ENCODE assay signal across 13 cellular contexts in the genomic region with DNA sequence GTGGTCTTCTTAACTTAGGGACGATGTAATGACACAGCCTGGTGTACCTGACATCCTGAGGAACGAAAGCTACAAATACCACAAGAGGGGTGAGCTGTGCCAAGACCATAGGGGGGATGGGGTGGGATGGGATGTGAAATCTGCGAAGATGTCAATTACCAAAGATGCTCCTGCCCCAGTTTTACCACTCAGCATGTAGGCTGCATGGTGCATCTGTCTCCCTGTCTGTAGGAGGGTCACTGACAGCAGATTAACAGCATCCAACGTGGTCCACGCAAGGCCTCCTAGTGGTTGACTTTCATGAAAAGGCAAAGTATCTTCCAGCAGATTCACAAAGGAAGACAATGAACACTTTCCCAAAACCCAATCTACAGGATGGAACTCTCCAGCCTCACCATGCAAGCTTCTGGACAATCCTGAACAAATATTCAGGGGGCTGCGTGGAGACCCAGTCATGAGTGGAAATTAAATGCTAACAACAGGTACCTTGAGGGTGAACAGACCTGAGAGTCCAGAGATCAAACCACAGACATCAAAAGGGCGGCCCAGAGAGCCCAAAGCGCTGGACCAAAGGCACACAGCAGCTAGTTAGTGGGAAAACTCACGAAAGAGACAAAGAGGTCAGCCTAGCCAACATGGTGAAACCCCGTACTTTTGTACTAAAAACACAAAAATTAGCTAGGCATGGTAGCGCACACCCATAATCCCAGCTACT. TPM values are rescaled to one million over a fixed set of nuclear protein-coding genes. Genes with fewer than 3 reads are reported as not detected.
A peak's percentile ranks its signal among the peaks of the same experiment; 100 is the strongest.
DNase-seq lines count a peak whose midpoint lies in the region; TF ChIP-seq lines count a peak whose summit lies in the region.
"Had no signal": no experiment of that assay in that cellular context is flagged by ENCODE, and none has a peak within 500 bp of the region (broad histone marks: within the 10 kb centered on the region; RNA-seq: fewer than 3 reads in every experiment).

No MANE protein-coding gene starts in this region.

- H3K36me3 Mint-ChIP-seq in endodermal cell (ENCODE audit: low read depth) (peaks cover 48% of the 10 kb centered on the region), nephron (ENCODE audit: low read depth) (peaks cover 22% of the 10 kb centered on the region), immature natural killer cell (peaks cover 0 to 4% (median 0%) of the 10 kb centered on the region in 3 donors)
- peaks cover 33% of the 10 kb centered on the region for H3K36me3 Mint-ChIP-seq in activated CD4-positive, alpha-beta memory T cell treated with anti-CD3 and anti-CD28 coated beads, Interleukin-2, amount 10 ng/mL, durations not matched to agents 7 days and 5 days (ENCODE audit: low read depth)

- H3K27me3 ChIP-seq in left ventricle myocardium inferior (ENCODE audit: low read depth) (no peaks in the 10 kb centered on the region), endodermal cell (ENCODE audit: control insufficient read depth, insufficient read depth, low read length, poor library complexity, severe bottlenecking) (no peaks in the 10 kb centered on the region)

- H3K27me3 Mint-ChIP-seq in endodermal cell (ENCODE audit: insufficient read depth) (no peaks in the 10 kb centered on the region), nephron (ENCODE audit: low read depth) (no peaks in the 10 kb centered on the region), immature natural killer cell (ENCODE audit: low read depth in 3 of 3) (peaks cover 0 to 2% (median 0%) of the 10 kb centered on the region in 3 donors)
- H3K27me3 Mint-ChIP-seq in activated CD4-positive, alpha-beta memory T cell treated with anti-CD3 and anti-CD28 coated beads, Interleukin-2, amount 10 ng/mL, durations not matched to agents 7 days and 5 days, result no peaks in the 10 kb centered on the region
- H3K27me3 Mint-ChIP-seq: central memory CD8-positive, alpha-beta T cell had no signal

- H3K9ac ChIP-seq in endodermal cell (ENCODE audit: extremely low read depth, low read length, poor library complexity, severe bottlenecking), result no peak overlapping the region

- H3K4me1 Mint-ChIP-seq in endodermal cell (peaks cover 30% of the 10 kb centered on the region), nephron (peaks cover 36% of the 10 kb centered on the region), immature natural killer cell (peaks cover 36 to 45% of the 10 kb centered on the region in 2 donors)
- H3K4me1 Mint-ChIP-seq in activated CD4-positive, alpha-beta memory T cell treated with anti-CD3 and anti-CD28 coated beads, Interleukin-2, amount 10 ng/mL, durations not matched to agents 7 days and 5 days, result peaks cover 26% of the 10 kb centered on the region

- intact Hi-C loops in left ventricle myocardium inferior (cut with micrococcal nuclease), result no loop called here
- intact Hi-C loops in cardiac septum (cut with DNase I), result loop anchor here (5.0 kb wide), 1 partner anchor 35 kb away; no protein-coding TSS in a partner anchor

- POLR2A ChIA-PET in activated CD4-positive, alpha-beta memory T cell treated with anti-CD3 and anti-CD28 coated beads, Interleukin-2, amount 10 ng/mL, durations not matched to agents 7 days and 5 days (lab: Charles Lee), result no interaction called here

- no peaks in the 10 kb centered on the region for H3K9me3 ChIP-seq in left ventricle myocardium inferior (replicated peaks)
- H3K9me3 ChIP-seq in endodermal cell (ENCODE audit: control insufficient read depth, low read length), result no peaks in the 10 kb centered on the region

- WGBS in endodermal cell (ENCODE audit: insufficient coverage in 1 of 2, insufficient read length in 1 of 2), 2 experiments, result 94 to 95% methylated on average over 7 to 11 of the region's 11 CpGs

- H3K4me3 Mint-ChIP-seq in endodermal cell, result no peak overlapping the region
- H3K4me3 Mint-ChIP-seq in nephron, result no peak overlapping the region
- H3K4me3 Mint-ChIP-seq in immature natural killer cell, result no peak overlapping the region
- no peak overlapping the region for H3K4me3 Mint-ChIP-seq in activated CD4-positive, alpha-beta memory T cell treated with anti-CD3 and anti-CD28 coated beads, Interleukin-2, amount 10 ng/mL, durations not matched to agents 7 days and 5 days
- H3K4me3 Mint-ChIP-seq: central memory CD8-positive, alpha-beta T cell; T-helper 1 cell treated with Interleukin-12 subunit alpha and Interleukin-12 subunit beta and Interleukin-4 antibody, amounts not matched to agents 30 μg/mL and 1 μg/mL, for 36 hours had no signal

- H3K27ac Mint-ChIP-seq in endodermal cell (peak overlapping the region; percentile 77), nephron (peak overlapping the region in 2 of 3 experiments; percentile 56 to 65), immature natural killer cell (peak overlapping the region in 1 of 6 donors; percentile 55)
- no peak overlapping the region for H3K27ac Mint-ChIP-seq in activated CD4-positive, alpha-beta memory T cell treated with anti-CD3 and anti-CD28 coated beads, Interleukin-2, amount 10 ng/mL, durations not matched to agents 7 days and 5 days
- H3K27ac Mint-ChIP-seq: T-helper 1 cell treated with Interleukin-12 subunit alpha and Interleukin-12 subunit beta and Interleukin-4 antibody, amounts not matched to agents 30 μg/mL and 1 μg/mL, for 36 hours had no signal

- DNase-seq in left ventricle myocardium inferior, result no peak
- no peak for DNase-seq in cardiac septum (ENCODE audit: low spot score)
- no peak for DNase-seq in endodermal cell
- no peak for DNase-seq in NCI-H146 (lab: John Stamatoyannopoulos, UW)
- no peak for DNase-seq in immature natural killer cell
- no peak for DNase-seq in DMS153 (lab: John Stamatoyannopoulos, UW)
- no peak for DNase-seq in activated CD4-positive, alpha-beta memory T cell treated with anti-CD3 and anti-CD28 coated beads, Interleukin-2, amount 10 ng/mL, durations not matched to agents 7 days and 5 days
- DNase-seq: activated CD4-positive, alpha-beta T cell treated with anti-CD3 and anti-CD28 coated beads for 1 hour; activated T-cell treated with anti-CD3 and anti-CD28 coated beads for 4 hours had no signal

- H3K27ac ChIP-seq in left ventricle myocardium inferior (replicated peaks) (peak overlapping the region; percentile 98), endodermal cell (ENCODE audit: low read depth, low read length) (no peak overlapping the region)

- peaks cover 34% of the 10 kb centered on the region for H3K36me3 ChIP-seq in left ventricle myocardium inferior
- H3K36me3 ChIP-seq in endodermal cell (ENCODE audit: control insufficient read depth, insufficient read depth, low read length), result peaks cover 52% of the 10 kb centered on the region

- no peak overlapping the region for H3K4me3 ChIP-seq in left ventricle myocardium inferior
- no peak overlapping the region for H3K4me3 ChIP-seq in endodermal cell (ENCODE audit: low read length)

- H3K9me3 Mint-ChIP-seq in endodermal cell, result no peaks in the 10 kb centered on the region
- H3K9me3 Mint-ChIP-seq in nephron, result no peaks in the 10 kb centered on the region
- no peaks in the 10 kb centered on the region for H3K9me3 Mint-ChIP-seq in immature natural killer cell
- H3K9me3 Mint-ChIP-seq in activated CD4-positive, alpha-beta memory T cell treated with anti-CD3 and anti-CD28 coated beads, Interleukin-2, amount 10 ng/mL, durations not matched to agents 7 days and 5 days, result no peaks in the 10 kb centered on the region
- H3K9me3 Mint-ChIP-seq: activated naive CD4-positive, alpha-beta T cell treated with anti-CD3 and anti-CD28 coated beads, Interleukin-2, amount 50 U/mL, for 72 hours; central memory CD8-positive, alpha-beta T cell; T-helper 1 cell treated with Interleukin-12 subunit alpha and Interleukin-12 subunit beta and Interleukin-4 antibody, amounts not matched to agents 30 μg/mL and 1 μg/mL, for 36 hours had no signal

- TF ChIP-seq CTCF in left ventricle myocardium inferior (IDR thresholded peaks at IDR 0.05; ENCODE audit: borderline replicate concordance), result no peak
- TF ChIP-seq CTCF in endodermal cell (conservative IDR thresholded peaks at IDR 0.05), result peak; percentile 46
- TF ChIP-seq CTCF in nephron (IDR thresholded peaks at IDR 0.05; ENCODE audit: unreplicated experiment in 3 of 3), result no peak

- H3K4me1 ChIP-seq in left ventricle myocardium inferior (peaks cover 82% of the 10 kb centered on the region), endodermal cell (ENCODE audit: control insufficient read depth, insufficient read depth, low read length) (no peaks in the 10 kb centered on the region)

- CTCF ChIA-PET in activated CD4-positive, alpha-beta memory T cell treated with anti-CD3 and anti-CD28 coated beads, Interleukin-2, amount 10 ng/mL, durations not matched to agents 7 days and 5 days (lab: Charles Lee), result interaction anchor here (0.6 to 1.2 kb wide), 2 partner anchors 9 to 12 kb away, joined by 3 read pairs; no protein-coding TSS in a partner anchor

RNA-seq across cellular contexts. Expression of a gene that starts 44.4 kb away (rescaled TPM):
- total RNA-seq in left ventricle myocardium inferior (37.9 TPM), cardiac septum (25.7 TPM), endodermal cell (10 to 100 TPM; 85.0 to 99.9 TPM)
- 47.1 TPM for polyA plus RNA-seq in endodermal cell (2013, experiment 1 of 2)
- polyA plus RNA-seq in endodermal cell (2013, experiment 2 of 2), result 46.3 TPM
- polyA plus RNA-seq in immature natural killer cell, result 10 to 100 TPM in 1 of 3 donors, 1 to 10 TPM in 2; 3.4 to 16.9 (median 5.1) TPM
- total RNA-seq in activated CD4-positive, alpha-beta memory T cell treated with anti-CD3 and anti-CD28 coated beads, Interleukin-2, amount 10 ng/mL, durations not matched to agents 7 days and 5 days, result 10 to 100 TPM; 37.8 to 44.2 TPM
